Comparison of ENCODE assay signal across 10 cellular contexts in genomic region chr12:96236221-96236822, GRCh38. TPM values are rescaled to one million over a fixed set of nuclear protein-coding genes. Genes with fewer than 3 reads are reported as not detected.
DNase-seq lines count a peak whose midpoint lies in the region; ATAC-seq lines count a peak whose summit lies in the region.
"Had no signal": no experiment of that assay in that cellular context is flagged by ENCODE, and none has a peak within 500 bp of the region (broad histone marks: within the 10 kb centered on the region; RNA-seq: fewer than 3 reads in every experiment).

No MANE protein-coding gene starts in this region.

- peak overlapping the region in 2 of 5 donors; percentile 44 to 45 for H3K9ac ChIP-seq in subcutaneous abdominal adipose tissue (ENCODE audit: low read length in 5 of 5)

- in situ Hi-C loops in KBM-7 (cut with MboI; ENCODE audit: low pct_unique_long_range_greater_than_20kb, low sequenced_read_pairs) = no loop called here

- peak overlapping the region; percentile 34 for H3K4me3 Mint-ChIP-seq in activated CD4-positive, alpha-beta T cell treated with anti-CD3 and anti-CD28 coated beads, Interleukin-2, amount 10 ng/mL, durations not matched to agents 24 days and 14 days
- H3K4me3 Mint-ChIP-seq in activated naive CD8-positive, alpha-beta T cell treated with anti-CD3 and anti-CD28 coated beads, Interleukin-2, amount 50 U/mL, for 24 hours = no peak overlapping the region

- peaks cover 40% of the 10 kb centered on the region for H3K36me3 Mint-ChIP-seq in activated CD4-positive, alpha-beta T cell treated with anti-CD3 and anti-CD28 coated beads, Interleukin-2, amount 10 ng/mL, durations not matched to agents 24 days and 14 days (ENCODE audit: low read depth)
- H3K36me3 Mint-ChIP-seq in activated naive CD8-positive, alpha-beta T cell treated with anti-CD3 and anti-CD28 coated beads, Interleukin-2, amount 50 U/mL, for 24 hours (ENCODE audit: low read depth) = peaks cover 12% of the 10 kb centered on the region

- H3K36me3 ChIP-seq in subcutaneous abdominal adipose tissue (ENCODE audit: control insufficient read depth in 5 of 5, insufficient read depth in 5 of 5, low read length in 5 of 5) = peaks cover 0 to 3% (median 0%) of the 10 kb centered on the region in 5 donors

- intact Hi-C loops in activated CD4-positive, alpha-beta T cell treated with anti-CD3 and anti-CD28 coated beads, Interleukin-2, amount 10 ng/mL, durations not matched to agents 24 days and 14 days (cut with micrococcal nuclease) = loop anchor here (5.0 kb wide), 1 partner anchor 251 kb away; the partner anchor contains the start of gene CFAP54

- H3K9me3 Mint-ChIP-seq in activated CD4-positive, alpha-beta T cell treated with anti-CD3 and anti-CD28 coated beads, Interleukin-2, amount 10 ng/mL, durations not matched to agents 24 days and 14 days = no peaks in the 10 kb centered on the region
- H3K9me3 Mint-ChIP-seq in activated naive CD8-positive, alpha-beta T cell treated with anti-CD3 and anti-CD28 coated beads, Interleukin-2, amount 50 U/mL, for 24 hours = no peaks in the 10 kb centered on the region

- peak overlapping the region; percentile 39 for H3K27ac Mint-ChIP-seq in activated CD4-positive, alpha-beta T cell treated with anti-CD3 and anti-CD28 coated beads, Interleukin-2, amount 10 ng/mL, durations not matched to agents 24 days and 14 days
- H3K27ac Mint-ChIP-seq in activated naive CD8-positive, alpha-beta T cell treated with anti-CD3 and anti-CD28 coated beads, Interleukin-2, amount 50 U/mL, for 24 hours = peak overlapping the region; percentile 72

- H3K27ac ChIP-seq in subcutaneous abdominal adipose tissue (ENCODE audit: low read depth, low read length) = peak overlapping the region; percentile 71

- peaks cover 53% of the 10 kb centered on the region for H3K4me1 Mint-ChIP-seq in activated CD4-positive, alpha-beta T cell treated with anti-CD3 and anti-CD28 coated beads, Interleukin-2, amount 10 ng/mL, durations not matched to agents 24 days and 14 days
- peaks cover 53% of the 10 kb centered on the region for H3K4me1 Mint-ChIP-seq in activated naive CD8-positive, alpha-beta T cell treated with anti-CD3 and anti-CD28 coated beads, Interleukin-2, amount 50 U/mL, for 24 hours

- peaks cover 0 to 20% (median 4%) of the 10 kb centered on the region in 5 donors for H3K27me3 ChIP-seq in subcutaneous abdominal adipose tissue (ENCODE audit: control insufficient read depth in 5 of 5, insufficient read depth in 4 of 5, low read length in 5 of 5)

- peak; percentile 18 for ATAC-seq in activated naive CD8-positive, alpha-beta T cell treated with anti-CD3 and anti-CD28 coated beads, Interleukin-2, amount 50 U/mL, for 24 hours

- H3K4me1 ChIP-seq in subcutaneous abdominal adipose tissue (ENCODE audit: control insufficient read depth in 5 of 5, insufficient read depth in 5 of 5, low read length in 5 of 5) = peaks cover 15 to 82% (median 70%) of the 10 kb centered on the region in 5 donors

- no peak overlapping the region for H3K4me3 ChIP-seq in subcutaneous abdominal adipose tissue (ENCODE audit: low read depth in 1 of 5, low read length in 5 of 5)

- no peaks in the 10 kb centered on the region for H3K9me3 ChIP-seq in subcutaneous abdominal adipose tissue (ENCODE audit: control insufficient read depth in 5 of 5, low read length in 5 of 5)

- DNase-seq in activated CD4-positive, alpha-beta T cell treated with anti-CD3 and anti-CD28 coated beads, Interleukin-2, amount 10 ng/mL, durations not matched to agents 24 days and 14 days = peak; percentile 75
- no peak for DNase-seq in activated CD4-positive, alpha-beta T cell treated with anti-CD3 and anti-CD28 coated beads, Interleukin-2, amount 50 U/mL, for 4 hours
- no peak for DNase-seq in activated naive CD8-positive, alpha-beta T cell treated with anti-CD3 and anti-CD28 coated beads, Interleukin-2, amount 50 U/mL, for 24 hours
- DNase-seq in iris pigment epithelial cell (ENCODE audit: low read depth) (peak; percentile 44), OCI-M2 (lab: John Stamatoyannopoulos, UW; ENCODE audit: unreplicated experiment) (no peak), KBM-7 (no peak), kidney tubule cell (ENCODE audit: low spot score) (no peak)
- DNase-seq: NCI-H774; stimulated activated CD4-positive, alpha-beta T cell treated with anti-CD3 and anti-CD28 coated beads, Interleukin-2, amount 100 ng/mL, for 48 hours had no signal

- H3K27me3 Mint-ChIP-seq in activated CD4-positive, alpha-beta T cell treated with anti-CD3 and anti-CD28 coated beads, Interleukin-2, amount 10 ng/mL, durations not matched to agents 24 days and 14 days = no peaks in the 10 kb centered on the region
- H3K27me3 Mint-ChIP-seq in activated naive CD8-positive, alpha-beta T cell treated with anti-CD3 and anti-CD28 coated beads, Interleukin-2, amount 50 U/mL, for 24 hours = no peaks in the 10 kb centered on the region

RNA-seq across cellular contexts. Expression of gene ELK3, which starts 42.1 kb away (rescaled TPM):
- 29.6 and 33.5 TPM in 2 replicates for total RNA-seq in activated CD4-positive, alpha-beta T cell treated with anti-CD3 and anti-CD28 coated beads, Interleukin-2, amount 10 ng/mL, durations not matched to agents 24 days and 14 days

Comparison
In these comparisons a context has a peak if more than half of its experiments do, and no peak if none do; other contexts are left out.
1. DNase-seq: peak in activated CD4-positive, alpha-beta T cell treated with anti-CD3 and anti-CD28 coated beads, Interleukin-2, amount 10 ng/mL, durations not matched to agents 24 days and 14 days (single experiment) and iris pigment epithelial cell (single experiment); none in activated CD4-positive, alpha-beta T cell treated with anti-CD3 and anti-CD28 coated beads, Interleukin-2, amount 50 U/mL, for 4 hours (0 of 2), activated naive CD8-positive, alpha-beta T cell treated with anti-CD3 and anti-CD28 coated beads, Interleukin-2, amount 50 U/mL, for 24 hours (single experiment), OCI-M2 (single experiment), KBM-7 (single experiment) and kidney tubule cell (single experiment).